8 cellular contexts compared by ENCODE assay signal in genomic region chr9:100099722-100100042, GRCh38. TPM values are rescaled to one million over a fixed set of nuclear protein-coding genes. Genes with fewer than 3 reads are reported as not detected.
DNase-seq lines count a peak whose midpoint lies in the region; ATAC-seq, FAIRE-seq and TF ChIP-seq lines count a peak whose summit lies in the region.

No MANE protein-coding gene starts in this region.

- intact Hi-C loops in GM12878 (cut with micrococcal nuclease; ENCODE audit: unreplicated experiment): loop anchor here (1.0 to 10.0 kb wide), 5 partner anchors 15 to 915 kb away; no protein-coding TSS in a partner anchor

- peak overlapping the region; percentile 92 for H2AFZ ChIP-seq in GM12878 (ENCODE audit: control insufficient read depth, low read depth, low read length)

- WGBS in GM12878 (ENCODE audit: insufficient coverage, insufficient replicate concordance, low lambda C conversion rate, missing lambda C conversion rate): 1% methylated on average over 10 of the region's 10 CpGs

- in situ Hi-C loops in GM12878 (cut with MboI): no loop called here

- ATAC-seq in GM18868 (IDR thresholded peaks at IDR 0.05; ENCODE audit: unreplicated experiment): peak; percentile 2
- no peak for ATAC-seq in GM12878
- ATAC-seq in HG03469 (IDR thresholded peaks at IDR 0.05; ENCODE audit: unreplicated experiment): no peak

- peak overlapping the region; percentile 99 for H3K4me3 ChIP-seq in AG10803 (ENCODE audit: low read length)
- H3K4me3 ChIP-seq in GM12878: peak overlapping the region; percentile 79

- H3K79me2 ChIP-seq in GM12878 (ENCODE audit: control insufficient read depth, insufficient read depth, low read length): peaks cover 53% of the 10 kb centered on the region

- RAD21 ChIA-PET in GM12878 (lab: Charles Lee; ENCODE audit: unreplicated experiment): no interaction called here

- H3K27me3 ChIP-seq in GM12878 (replicated peaks in 1 of 2; ENCODE audit: control insufficient read depth in 2 of 2, insufficient read depth in 2 of 2, low read length in 1 of 2): no peaks in the 10 kb centered on the region

- POLR2A ChIA-PET in GM12878 (lab: Charles Lee): no interaction called here

- no peak for DNase-seq in AG10803 (ENCODE audit: low read depth)
- peak; percentile 57 for DNase-seq in NCI-H146 (lab: John Stamatoyannopoulos, UW)
- no peak for DNase-seq in GM12878 (ENCODE audit: low read depth, low spot score)
- peak; percentile 33 for DNase-seq in stimulated activated CD8-positive, alpha-beta memory T cell treated with anti-CD3 and anti-CD28 coated beads, Interleukin-4, amount 100 ng/mL, for 48 hours
- DNase-seq in AML-193 (lab: John Stamatoyannopoulos, UW): no peak

- no peak for TF ChIP-seq RAD21 in GM12878 (IDR thresholded peaks at IDR 0.05; ENCODE audit: insufficient read depth, low read depth, low read length)

- peak overlapping the region; percentile 98 for H3K9ac ChIP-seq in GM12878 (ENCODE audit: control insufficient read depth, insufficient read depth, low read length)

- no peaks in the 10 kb centered on the region for H3K36me3 ChIP-seq in GM12878 (ENCODE audit: control insufficient read depth in 2 of 2, insufficient read depth in 2 of 2, low read length in 1 of 2)

- no peak for TF ChIP-seq POLR2A in GM12878 (IDR thresholded peaks at IDR 0.05; ENCODE audit: low read depth, low read length)

- no peaks in the 10 kb centered on the region for H3K9me3 ChIP-seq in GM12878 (replicated peaks; ENCODE audit: control insufficient read depth, insufficient read depth, low read length)

- H3K27ac ChIP-seq in GM12878 (ENCODE audit: control insufficient read depth, insufficient read depth): peak overlapping the region; percentile 92

- peak overlapping the region; percentile 86 for H3K4me2 ChIP-seq in GM12878 (ENCODE audit: control insufficient read depth, insufficient read depth)

- SMC1A ChIA-PET in GM12878 (lab: Charles Lee; ENCODE audit: uncharacterized antibody, unreplicated experiment): interaction anchor here (1.0 to 1.1 kb wide), 2 partner anchors 19 to 69 kb away, joined by 3 to 4 read pairs; no protein-coding TSS in a partner anchor

- CTCF ChIA-PET in GM12878 (lab: Yijun Ruan, JAX): no interaction called here

- no peak for TF ChIP-seq CTCF in AG10803 (conservative IDR thresholded peaks at IDR 0.05; ENCODE audit: low read length)
- TF ChIP-seq CTCF in GM12878 (IDR thresholded peaks at IDR 0.05 in 2 of 3, conservative IDR thresholded peaks at IDR 0.05 in 1 of 3; ENCODE audit: control insufficient read depth in 2 of 3, extremely low read depth in 1 of 3, insufficient read depth in 1 of 3, low read depth in 3 of 3, low read length in 3 of 3): no peak

- BruUV-seq in GM12878 (replicated peaks; lab: Mats Ljungman, UMichigan): no TSS peak

- no peak for FAIRE-seq in GM12878 (lab: Jason Lieb, UNC)
- peak; percentile 21 for FAIRE-seq in islet of Langerhans (lab: Jason Lieb, UNC)

- no peaks in the 10 kb centered on the region for H4K20me1 ChIP-seq in GM12878 (ENCODE audit: control insufficient read depth, insufficient read depth)

- no peak for TF ChIP-seq EP300 in GM12878 (IDR thresholded peaks at IDR 0.05; ENCODE audit: borderline replicate concordance in 1 of 2, control insufficient read depth in 1 of 2, low read depth in 2 of 2, low read length in 2 of 2)

- H3K4me1 ChIP-seq in GM12878 (ENCODE audit: control insufficient read depth, insufficient read depth, low read length): no peaks in the 10 kb centered on the region

TF ChIP-seq in GM12878, 131 proteins besides CTCF, POLR2A, EP300 and RAD21 (continues in another document):
- no peak for TF ChIP-seq FOXK2 (IDR thresholded peaks at IDR 0.05)
- TF ChIP-seq TCF12 (IDR thresholded peaks at IDR 0.05; ENCODE audit: low read depth, low read length): no peak
- no peak for TF ChIP-seq CUX1 (IDR thresholded peaks at IDR 0.05; ENCODE audit: insufficient replicate concordance, low read depth, low read length)
- no peak for TF ChIP-seq CHD2 (IDR thresholded peaks at IDR 0.05; ENCODE audit: borderline replicate concordance, low read depth, low read length)
- TF ChIP-seq CBX3 (IDR thresholded peaks at IDR 0.05; ENCODE audit: borderline replicate concordance, low read depth): no peak
- TF ChIP-seq JUND (IDR thresholded peaks at IDR 0.05; ENCODE audit: low read depth, low read length): no peak

RNA-seq across cellular contexts. Expression of gene INVS, which starts 0.6 kb away (rescaled TPM):
- 76.3 and 79.8 TPM in 2 replicates for total RNA-seq in GM12878 (2013; cell fraction: nucleolus; rRNA removed)
- total RNA-seq in GM12878 (2014; rRNA removed) (20.7 and 20.8 TPM in 2 replicates), GM12878 (2014; rRNA removed; fragmentation: Illumina TruSeq; extraction: Trizol) (14.0 and 15.3 TPM in 2 replicates), GM12878 (2021) (13.9 and 14.2 TPM in 2 replicates)
- polyA plus RNA-seq in GM12878 (2011; ENCODE audit: low read depth): 5.3 TPM
- polyA plus RNA-seq in GM12878 (2011; rRNA removed) (11.5 and 12.4 TPM in 2 replicates), GM12878 (2014; fragmentation: Illumina TruSeq; extraction: Trizol) (11.4 and 13.0 TPM in 2 replicates), GM12878 (2014; fragmentation: Nextera tagmentation; extraction: Ambion mirVana) (1 to 10 TPM in 1 of 2 experiments, under 1 TPM in 1; 0.93 to 1.0 TPM), GM12878 (2014; rRNA removed) (10.1 and 13.4 TPM in 2 replicates), GM12878 (2016; fragmentation: Nextera tagmentation; extraction: Ambion mirVana) (10 to 100 TPM; 13.4 to 13.9 TPM)
- polyA plus RNA-seq in GM12878 (2011; cell fraction: cytosol; rRNA removed): 7.0 and 9.1 TPM in 2 replicates
- 18.3 and 19.0 TPM in 2 replicates for polyA plus RNA-seq in GM12878 (2011; cell fraction: nucleus; rRNA removed)
- 6.6 and 8.2 TPM in 2 replicates for polyA plus RNA-seq in GM12878 (2012)
- 24.2 and 36.5 TPM in 2 replicates for polyA minus RNA-seq in GM12878 (2011; rRNA and poly(A)+ RNA removed)
- polyA minus RNA-seq in GM12878 (2011; cell fraction: cytosol; rRNA and poly(A)+ RNA removed): 5.5 and 6.1 TPM in 2 replicates
- polyA minus RNA-seq in GM12878 (2011; cell fraction: nucleus; rRNA and poly(A)+ RNA removed): 28.4 and 34.3 TPM in 2 replicates

RNA-seq across cellular contexts. Expression of gene ERP44, which starts 0.9 kb away (rescaled TPM):
- 30.7 and 36.2 TPM in 2 replicates for total RNA-seq in GM12878 (2013; cell fraction: nucleolus; rRNA removed)
- total RNA-seq in GM12878 (2014; rRNA removed): 18.4 and 19.1 TPM in 2 replicates
- total RNA-seq in GM12878 (2014; rRNA removed; fragmentation: Illumina TruSeq; extraction: Trizol): 27.2 and 28.0 TPM in 2 replicates
- 20.1 and 21.2 TPM in 2 replicates for total RNA-seq in GM12878 (2021)
- 16.7 TPM for polyA plus RNA-seq in GM12878 (2011; ENCODE audit: low read depth)
- 11.5 and 12.0 TPM in 2 replicates for polyA plus RNA-seq in GM12878 (2011; rRNA removed)
- polyA plus RNA-seq in GM12878 (2011; cell fraction: cytosol; rRNA removed): 5.2 and 6.4 TPM in 2 replicates
- 7.1 and 8.6 TPM in 2 replicates for polyA plus RNA-seq in GM12878 (2011; cell fraction: nucleus; rRNA removed)
- polyA plus RNA-seq in GM12878 (2012): 22.3 and 27.6 TPM in 2 replicates
- 28.7 and 34.6 TPM in 2 replicates for polyA plus RNA-seq in GM12878 (2014; fragmentation: Illumina TruSeq; extraction: Trizol)
- polyA plus RNA-seq in GM12878 (2014; fragmentation: Nextera tagmentation; extraction: Ambion mirVana): 10 to 100 TPM; 13.5 to 14.4 TPM
- polyA plus RNA-seq in GM12878 (2014; rRNA removed): 17.3 TPM in 2 replicates
- polyA plus RNA-seq in GM12878 (2016; fragmentation: Nextera tagmentation; extraction: Ambion mirVana): 10 to 100 TPM; 51.2 to 52.4 TPM
- polyA minus RNA-seq in GM12878 (2011; rRNA and poly(A)+ RNA removed): 4.8 and 6.7 TPM in 2 replicates
- polyA minus RNA-seq in GM12878 (2011; cell fraction: cytosol; rRNA and poly(A)+ RNA removed): 3.9 and 6.3 TPM in 2 replicates
- 10.2 and 17.9 TPM in 2 replicates for polyA minus RNA-seq in GM12878 (2011; cell fraction: nucleus; rRNA and poly(A)+ RNA removed)

Comparison
In these comparisons a context has a peak if more than half of its experiments do, and no peak if none do; other contexts are left out.
1. DNase-seq: peak in NCI-H146 (single experiment) and stimulated activated CD8-positive, alpha-beta memory T cell treated with anti-CD3 and anti-CD28 coated beads, Interleukin-4, amount 100 ng/mL, for 48 hours (single experiment); none in AG10803 (single experiment), GM12878 (single experiment) and AML-193 (0 of 2).